In genomic region chr1:231847612-231848390, GRCh38 we compare ENCODE assay signal across 27 cellular contexts.
"Had no signal": no experiment of that assay in that cellular context is flagged by ENCODE, and none has a peak within 500 bp of the region (broad histone marks: within the 10 kb centered on the region; RNA-seq: fewer than 3 reads in every experiment).

No MANE protein-coding gene starts in this region.

- DNase-seq: activated B cell treated with CpG ODN at 0.5 μM for 24 hours; activated CD4-positive, alpha-beta T cell treated with anti-CD3 and anti-CD28 coated beads for 1 hour; activated CD4-positive, alpha-beta T cell treated with anti-CD3 and anti-CD28 coated beads, Interleukin-2, amount 10 ng/mL, durations not matched to agents 24 days and 14 days; activated CD4-positive, alpha-beta T cell treated with anti-CD3 and anti-CD28 coated beads, Interleukin-2, amount 50 U/mL, for 48 hours; activated CD8-positive, alpha-beta memory T cell treated with anti-CD3 and anti-CD28 coated beads, Interleukin-2, amount 10 ng/mL, durations not matched to agents 7 days and 5 days; activated effector memory CD4-positive, alpha-beta T cell treated with Interleukin-2 at 50 U/mL for 16 hours; activated naive CD4-positive, alpha-beta T cell; activated T-cell treated with anti-CD3 and anti-CD28 coated beads, Interleukin-2, amount 50 U/mL, for 24 hours; aorta; MM.1S; NCI-H1417; NCI-H1930; NCI-H2107; NCI-H2171 treated with DMSO at 0.1 percent for 48 hours; NCI-H226; NCI-H510A; NCI-H526 treated with DMSO at 0.1 percent for 48 hours; NCI-H82; OCI-M1; RPMI8226; SHP77; SW 1271; T-helper 9 cell had no signal

- H3K4me3 ChIP-seq: breast epithelium, SJSA1 had no signal

- ATAC-seq: activated CD8-positive, alpha-beta memory T cell treated with anti-CD3 and anti-CD28 coated beads, Interleukin-2, amount 10 ng/mL, durations not matched to agents 7 days and 5 days; Panc1; SK-N-SH treated with all-trans-retinoic acid at 6 μM for 48 hours had no signal
